Comparison of ENCODE assay signal across 18 cellular contexts in the genomic region with DNA sequence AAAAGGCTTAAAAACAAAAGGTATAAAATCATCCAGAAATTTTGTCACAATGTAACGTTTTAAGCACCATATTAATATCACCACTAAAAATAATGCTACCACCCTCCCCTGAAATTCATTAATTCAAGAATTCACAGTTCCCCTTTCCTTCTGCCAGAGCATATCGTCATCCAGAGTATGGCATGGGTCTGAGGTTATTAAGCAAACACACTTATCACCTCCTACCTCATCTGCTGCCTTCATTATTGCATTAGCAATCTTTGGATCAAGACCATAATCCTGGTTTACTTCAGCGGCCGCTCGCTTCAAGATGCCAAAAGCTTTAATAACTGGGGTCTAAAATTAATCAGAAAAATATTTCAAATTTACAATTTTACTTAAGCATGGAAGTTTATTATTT.
"Had no signal": no experiment of that assay in that cellular context is flagged by ENCODE, and none has a peak within 500 bp of the region (broad histone marks: within the 10 kb centered on the region; RNA-seq: fewer than 3 reads in every experiment).

No MANE protein-coding gene starts in this region.

- DNase-seq: activated B cell treated with CpG ODN at 0.5 μM for 24 hours; activated CD4-positive, alpha-beta T cell treated with anti-CD3 and anti-CD28 coated beads for 4 hours; activated CD8-positive, alpha-beta T cell treated with anti-CD3 and anti-CD28 coated beads, Interleukin-2, amount 10 ng/mL, durations not matched to agents 7 days and 5 days; activated naive CD4-positive, alpha-beta T cell treated with anti-CD3 and anti-CD28 coated beads for 36 hours; activated T-cell treated with anti-CD3 and anti-CD28 coated beads, Interleukin-2, amount 50 U/mL, for 4 hours; anterior cingulate cortex; erythroblast; foreskin melanocyte; hypothalamus; kidney; left ventricle myocardium inferior; mammary epithelial cell; midbrain; right lobe of liver; small intestine; stimulated activated CD4-positive, alpha-beta T cell treated with anti-CD3 and anti-CD28 coated beads, Interleukin-4, amount 100 ng/mL, for 1 hour; stomach had no signal

- ATAC-seq: activated CD8-positive, alpha-beta T cell treated with anti-CD3 and anti-CD28 coated beads, Interleukin-2, amount 10 ng/mL, durations not matched to agents 7 days and 5 days; activated T-cell treated with anti-CD3 and anti-CD28 coated beads, Interleukin-2, amount 50 U/mL, for 4 hours; stimulated activated effector memory CD8-positive, alpha-beta T cell treated with anti-CD3 and anti-CD28 coated beads, Interleukin-12 subunit alpha, Interleukin-12 subunit beta, amount 100 ng/mL, for 72 hours had no signal
